In genomic region chr2:225599856-225600255, GRCh38 we compare ENCODE assay signal across 27 cellular contexts.
"Had no signal": no experiment of that assay in that cellular context is flagged by ENCODE, and none has a peak within 500 bp of the region (broad histone marks: within the 10 kb centered on the region; RNA-seq: fewer than 3 reads in every experiment).

No MANE protein-coding gene starts in this region.

- H3K4me1 Mint-ChIP-seq: activated CD4-positive, alpha-beta memory T cell treated with anti-CD3 and anti-CD28 coated beads, Interleukin-2, amount 10 ng/mL, durations not matched to agents 7 days and 5 days; activated CD4-positive, alpha-beta T cell treated with anti-CD3 and anti-CD28 coated beads, Interleukin-2, amount 10 ng/mL, durations not matched to agents 7 days and 5 days; nephron had no signal

- H3K4me3 Mint-ChIP-seq: activated CD4-positive, alpha-beta memory T cell treated with anti-CD3 and anti-CD28 coated beads, Interleukin-2, amount 10 ng/mL, durations not matched to agents 7 days and 5 days; activated CD4-positive, alpha-beta T cell treated with anti-CD3 and anti-CD28 coated beads, Interleukin-2, amount 10 ng/mL, durations not matched to agents 7 days and 5 days; activated naive CD8-positive, alpha-beta T cell; activated T-cell treated with anti-CD3 and anti-CD28 coated beads, Interleukin-2, amount 50 U/mL, for 72 hours; brain; nephron had no signal

- H3K36me3 ChIP-seq: cardiac muscle cell, heart right ventricle, neutrophil, ovary, right lobe of liver, transverse colon had no signal

- H3K27me3 Mint-ChIP-seq: brain, progenitor cell of endocrine pancreas had no signal

- H3K4me3 ChIP-seq: cardiac muscle cell, heart right ventricle, ovary, right lobe of liver, skin epidermis, testis, transverse colon had no signal

- H3K27ac Mint-ChIP-seq: activated CD4-positive, alpha-beta memory T cell treated with anti-CD3 and anti-CD28 coated beads, Interleukin-2, amount 10 ng/mL, durations not matched to agents 7 days and 5 days; activated CD4-positive, alpha-beta T cell treated with anti-CD3 and anti-CD28 coated beads, Interleukin-2, amount 10 ng/mL, durations not matched to agents 7 days and 5 days; activated naive CD8-positive, alpha-beta T cell; activated T-cell treated with anti-CD3 and anti-CD28 coated beads, Interleukin-2, amount 50 U/mL, for 72 hours; nephron; progenitor cell of endocrine pancreas had no signal

- H3K4me1 ChIP-seq: heart right ventricle, right lobe of liver, testis, transverse colon had no signal

- H3K9me3 ChIP-seq: neutrophil, ovary, right lobe of liver, testis, transverse colon had no signal

- DNase-seq: activated CD4-positive, alpha-beta memory T cell treated with anti-CD3 and anti-CD28 coated beads, Interleukin-2, amount 10 ng/mL, durations not matched to agents 7 days and 5 days; activated CD4-positive, alpha-beta T cell treated with anti-CD3 and anti-CD28 coated beads for 1 hour; activated CD4-positive, alpha-beta T cell treated with anti-CD3 and anti-CD28 coated beads, Interleukin-2, amount 10 ng/mL, durations not matched to agents 7 days and 5 days; activated naive CD4-positive, alpha-beta T cell treated with Interleukin-2 at 50 U/mL for 16 hours; activated T-cell treated with anti-CD3 and anti-CD28 coated beads, Interleukin-2, amount 50 U/mL, for 72 hours; aorta; cerebellar nuclear complex; foreskin melanocyte; heart right ventricle; left cardiac atrium; left ventricle myocardium superior; mammary epithelial cell; ovary; right lobe of liver; stimulated activated CD4-positive, alpha-beta T cell treated with anti-CD3 and anti-CD28 coated beads, Interleukin-12 subunit alpha, Interleukin-12 subunit beta, amount 100 ng/mL, for 4 hours; stimulated activated CD4-positive, alpha-beta T cell treated with anti-CD3 and anti-CD28 coated beads, Interleukin-4, amount 100 ng/mL, for 1 hour; stimulated activated naive CD8-positive, alpha-beta T cell treated with anti-CD3 and anti-CD28 coated beads, Interleukin-15, Interleukin-2, amounts not matched to agents 100 U/mL and 50 U/mL, for 24 hours; T-helper 9 cell; testis; transverse colon had no signal

- H3K27me3 ChIP-seq: cardiac muscle cell, heart right ventricle, neutrophil, ovary, right lobe of liver, testis, transverse colon had no signal

- H3K9me3 Mint-ChIP-seq: activated CD4-positive, alpha-beta memory T cell treated with anti-CD3 and anti-CD28 coated beads, Interleukin-2, amount 10 ng/mL, durations not matched to agents 7 days and 5 days; activated T-cell treated with anti-CD3 and anti-CD28 coated beads, Interleukin-2, amount 50 U/mL, for 72 hours had no signal

- H3K27ac ChIP-seq: cardiac muscle cell, heart right ventricle, neutrophil, ovary, right lobe of liver, skin epidermis, testis, transverse colon had no signal

- H3K36me3 Mint-ChIP-seq: activated naive CD8-positive, alpha-beta T cell had no signal
